ENCODE assay signal across 10 cellular contexts in genomic region chr1:148372731-148373130, GRCh38.
DNase-seq lines count a peak whose midpoint lies in the region; ATAC-seq, FAIRE-seq and TF ChIP-seq lines count a peak whose summit lies in the region.
"Had no signal": no experiment of that assay in that cellular context is flagged by ENCODE, and none has a peak within 500 bp of the region (broad histone marks: within the 10 kb centered on the region; RNA-seq: fewer than 3 reads in every experiment).

No MANE protein-coding gene starts in this region.

- no peak overlapping the region for H3K14ac ChIP-seq in IMR-90 (replicated peaks; ENCODE audit: low read depth, low read length)

- FAIRE-seq in GM12892 (lab: Jason Lieb, UNC) = no peak

- WGBS in IMR-90 (ENCODE audit: extremely low coverage in 2 of 2, insufficient read length in 1 of 2), 2 experiments = 100% methylated on average over 1 of the region's 3 CpGs; no CpG with 5 or more reads in 1 of the 2 experiments

- H3K4me3 ChIP-seq in IMR-90 (ENCODE audit: insufficient read depth, low read depth, low read length) (no peak overlapping the region), colonic mucosa (no peak overlapping the region)
- H3K4me3 ChIP-seq: dorsolateral prefrontal cortex had no signal

- H3K27ac Mint-ChIP-seq in activated CD4-positive, alpha-beta T cell treated with anti-CD3 and anti-CD28 coated beads, Interleukin-2, amount 10 ng/mL, durations not matched to agents 24 days and 14 days = peak overlapping the region; percentile 96

- in situ Hi-C loops in IMR-90 (cut with MboI; ENCODE audit: low sequenced_read_pairs) = no loop called here

- peak; percentile 34; the same call in 1 of the 2 replicates for ATAC-seq in IMR-90 (ENCODE audit: low read depth)

- H2BK15ac ChIP-seq in IMR-90 (ENCODE audit: low read depth, low read length) = no peak overlapping the region

- dilution Hi-C loops in IMR-90 (cut with HindIII; ENCODE audit: low sequenced_read_pairs, unreplicated experiment) = no loop called here

- no peaks in the 10 kb centered on the region for H3K79me1 ChIP-seq in IMR-90 (ENCODE audit: low read depth in 1 of 2, low read length in 2 of 2)

- no peak overlapping the region for H3K56ac ChIP-seq in IMR-90 (ENCODE audit: extremely low read depth, insufficient read depth, low read length)

- H3K18ac ChIP-seq in IMR-90 (ENCODE audit: low read depth, low read length) = no peak overlapping the region

- H3K4me1 Mint-ChIP-seq in activated CD4-positive, alpha-beta T cell treated with anti-CD3 and anti-CD28 coated beads, Interleukin-2, amount 10 ng/mL, durations not matched to agents 24 days and 14 days = peaks cover 29% of the 10 kb centered on the region

- H2BK120ac ChIP-seq in IMR-90 (ENCODE audit: low read depth, low read length) = no peak overlapping the region

- H3K9me3 Mint-ChIP-seq in activated CD4-positive, alpha-beta T cell treated with anti-CD3 and anti-CD28 coated beads, Interleukin-2, amount 10 ng/mL, durations not matched to agents 24 days and 14 days = no peaks in the 10 kb centered on the region

- H3K4me1 ChIP-seq in IMR-90 (ENCODE audit: control insufficient read depth, insufficient read depth, low read length) (no peaks in the 10 kb centered on the region), colonic mucosa (peaks cover 6% of the 10 kb centered on the region)

- peak overlapping the region; percentile 70 for H3K4me3 Mint-ChIP-seq in activated CD4-positive, alpha-beta T cell treated with anti-CD3 and anti-CD28 coated beads, Interleukin-2, amount 10 ng/mL, durations not matched to agents 24 days and 14 days

- no TSS peak for BruUV-seq in IMR-90 (replicated peaks; lab: Mats Ljungman, UMichigan)

- TF ChIP-seq POLR2A in IMR-90 (IDR thresholded peaks at IDR 0.05; ENCODE audit: low read depth, low read length) (no peak), GM12892 (IDR thresholded peaks at IDR 0.05; ENCODE audit: low read depth, low read length) (no peak)

- H4K91ac ChIP-seq in IMR-90 (ENCODE audit: insufficient read depth, low read depth, low read length) = no peak overlapping the region

- no peak overlapping the region for H3K27ac ChIP-seq in IMR-90 (ENCODE audit: insufficient read depth, low read length)
- H3K27ac ChIP-seq in colonic mucosa = peak overlapping the region; percentile 47
- H3K27ac ChIP-seq: dorsolateral prefrontal cortex had no signal

- H2BK5ac ChIP-seq in IMR-90 (ENCODE audit: low read depth, low read length, poor library complexity, severe bottlenecking) = no peak overlapping the region

- H3K27me3 ChIP-seq in IMR-90 (ENCODE audit: control insufficient read depth, insufficient read depth, low read length) (no peaks in the 10 kb centered on the region), colonic mucosa (no peaks in the 10 kb centered on the region)
- H3K27me3 ChIP-seq: dorsolateral prefrontal cortex had no signal

- H2BK20ac ChIP-seq in IMR-90 (ENCODE audit: low read depth, low read length) = no peak overlapping the region

- H3K36me3 Mint-ChIP-seq in activated CD4-positive, alpha-beta T cell treated with anti-CD3 and anti-CD28 coated beads, Interleukin-2, amount 10 ng/mL, durations not matched to agents 24 days and 14 days (ENCODE audit: low read depth) = no peaks in the 10 kb centered on the region

- intact Hi-C loops in IMR-90 (cut with micrococcal nuclease) (no loop called here), colonic mucosa (cut with DNase I) (no loop called here)
- intact Hi-C loops in activated CD4-positive, alpha-beta T cell treated with anti-CD3 and anti-CD28 coated beads, Interleukin-2, amount 10 ng/mL, durations not matched to agents 24 days and 14 days (cut with micrococcal nuclease) = loop anchor here (1.0 to 10.0 kb wide), 2 partner anchors 9 to 152 kb away; no protein-coding TSS in a partner anchor

- no peak overlapping the region for H4K8ac ChIP-seq in IMR-90 (ENCODE audit: low read depth in 2 of 2, low read length in 2 of 2)

- H4K20me1 ChIP-seq in IMR-90 (ENCODE audit: insufficient read depth, low read length) = no peaks in the 10 kb centered on the region

- H2AK9ac ChIP-seq in IMR-90 (replicated peaks; ENCODE audit: low read depth, low read length, poor library complexity) = no peak overlapping the region

- no peaks in the 10 kb centered on the region for H3K27me3 Mint-ChIP-seq in activated CD4-positive, alpha-beta T cell treated with anti-CD3 and anti-CD28 coated beads, Interleukin-2, amount 10 ng/mL, durations not matched to agents 24 days and 14 days

- TF ChIP-seq CTCF in IMR-90 (conservative IDR thresholded peaks at IDR 0.05; ENCODE audit: low read depth, low read length) (no peak), colonic mucosa (IDR thresholded peaks at IDR 0.05) (no peak)

- peak overlapping the region; percentile 20; the same call in 1 of the 2 replicates for H2AK5ac ChIP-seq in IMR-90 (ENCODE audit: low read depth, low read length)

- H3K36me3 ChIP-seq in IMR-90 (ENCODE audit: control insufficient read depth, insufficient read depth, low read length) (no peaks in the 10 kb centered on the region), colonic mucosa (no peaks in the 10 kb centered on the region)

- H2AFZ ChIP-seq in IMR-90 (replicated peaks; ENCODE audit: low read length, poor library complexity) = no peak overlapping the region

- H3K9me3 ChIP-seq in IMR-90 (ENCODE audit: control insufficient read depth, insufficient read depth, low read length) (no peaks in the 10 kb centered on the region), colonic mucosa (no peaks in the 10 kb centered on the region)

- POLR2A ChIA-PET in IMR-90 (lab: Charles Lee; ENCODE audit: unreplicated experiment) = no interaction called here

- no peak overlapping the region for H3K4me2 ChIP-seq in IMR-90 (ENCODE audit: low read depth, low read length)

- no peak for TF ChIP-seq RAD21 in IMR-90 (IDR thresholded peaks at IDR 0.05; ENCODE audit: low read length)

- H4K5ac ChIP-seq in IMR-90 (ENCODE audit: low read depth, low read length) = no peak overlapping the region

- H3K9ac ChIP-seq in IMR-90 (ENCODE audit: low read depth, low read length) = no peak overlapping the region
- H3K9ac ChIP-seq in colonic mucosa (ENCODE audit: low read depth in 2 of 2, low read length in 2 of 2) = no peak overlapping the region

- no peak overlapping the region for H3K4ac ChIP-seq in IMR-90 (ENCODE audit: low read depth, low read length)

- DNase-seq in IMR-90 (peak; percentile 44), colonic mucosa (peak; percentile 40), NCI-H748 treated with DMSO at 0.1 percent for 48 hours (lab: John Stamatoyannopoulos, UW) (no peak), GM12892 (ENCODE audit: insufficient read length) (no peak), mesenteric fat pad (ENCODE audit: low spot score) (no peak), globus pallidus (ENCODE audit: low spot score) (no peak)
- DNase-seq in activated CD4-positive, alpha-beta T cell treated with anti-CD3 and anti-CD28 coated beads, Interleukin-2, amount 10 ng/mL, durations not matched to agents 24 days and 14 days = peak; percentile 87
- peak; percentile 18 to 47 for DNase-seq in stimulated activated CD4-positive, alpha-beta T cell treated with anti-CD3 and anti-CD28 coated beads, Interleukin-2, amount 100 ng/mL, for 24 hours
- DNase-seq: dorsolateral prefrontal cortex, NCI-H1694 treated with DMSO at 0.1 percent for 48 hours had no signal

- CTCF ChIA-PET in IMR-90 (lab: Yijun Ruan, JAX) = no interaction called here

- H3K9me1 ChIP-seq in IMR-90 (ENCODE audit: insufficient read depth, low read length) = no peaks in the 10 kb centered on the region

- H3K23ac ChIP-seq in IMR-90 (ENCODE audit: low read depth, low read length) = no peak overlapping the region; the same call in 1 of the 2 replicates

TF ChIP-seq in IMR-90, 13 proteins besides CTCF, POLR2A, EP300 and RAD21:
- TF ChIP-seq USF2 (IDR thresholded peaks at IDR 0.05; ENCODE audit: low read depth, low read length) (peak; percentile 5; the same call in 1 of the 2 replicates), MXI1 (IDR thresholded peaks at IDR 0.05; ENCODE audit: borderline replicate concordance, low read depth, low read length) (no peak)

Comparison
In these comparisons a context has a peak if more than half of its experiments do, and no peak if none do; other contexts are left out.
1. DNase-seq: peak in IMR-90 (single experiment), activated CD4-positive, alpha-beta T cell treated with anti-CD3 and anti-CD28 coated beads, Interleukin-2, amount 10 ng/mL, durations not matched to agents 24 days and 14 days (single experiment), colonic mucosa (single experiment) and stimulated activated CD4-positive, alpha-beta T cell treated with anti-CD3 and anti-CD28 coated beads, Interleukin-2, amount 100 ng/mL, for 24 hours (2 of 2); none in NCI-H748 treated with DMSO at 0.1 percent for 48 hours (single experiment), GM12892 (single experiment), mesenteric fat pad (single experiment) and globus pallidus (single experiment).